ENCODE assay signal across 8 cellular contexts in the genomic region with DNA sequence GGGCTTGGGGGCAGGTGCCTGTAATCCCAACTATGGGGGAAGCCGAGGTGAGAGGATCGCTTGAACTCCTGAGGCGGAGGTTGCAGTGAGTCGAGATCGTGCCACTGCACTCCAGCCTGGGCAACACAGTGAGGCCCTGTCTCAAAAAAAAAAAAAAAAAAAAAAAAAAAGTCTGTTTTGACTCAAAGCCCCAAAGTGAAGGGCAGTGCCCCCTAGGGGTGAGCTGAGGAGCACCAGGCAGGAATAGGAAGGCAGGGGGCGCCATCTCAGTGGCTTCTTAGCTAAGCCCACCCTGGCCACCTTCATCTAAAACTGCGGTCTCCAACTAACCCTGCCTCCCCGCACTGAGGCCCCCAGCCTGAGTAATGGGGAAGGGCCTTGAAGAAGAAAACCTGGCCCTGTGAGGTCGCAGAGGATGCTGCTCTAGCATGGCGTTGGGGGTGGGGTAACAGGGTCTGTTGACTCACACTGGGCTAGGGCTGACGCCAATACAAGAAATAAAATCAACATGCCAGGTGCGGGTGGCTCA. TPM values are rescaled to one million over a fixed set of nuclear protein-coding genes. Genes with fewer than 3 reads are reported as not detected.
DNase-seq lines count a peak whose midpoint lies in the region; ATAC-seq, FAIRE-seq and TF ChIP-seq lines count a peak whose summit lies in the region.

No MANE protein-coding gene starts in this region.

- H3K36me3 Mint-ChIP-seq in natural killer cell treated with Interleukin-12 subunit alpha and Interleukin-12 subunit beta and Interleukin-15 and Interleukin-18, amount 100 ng/mL, for 72 hours, result no peaks in the 10 kb centered on the region

- POLR2A ChIA-PET in A673 (lab: Charles Lee; ENCODE audit: low non-redundant PET), result no interaction called here

- H3K27ac ChIP-seq in A673 (ENCODE audit: low read depth, low read length, poor library complexity, severe bottlenecking), result no peak overlapping the region

- no peaks in the 10 kb centered on the region for H3K36me3 ChIP-seq in A673 (ENCODE audit: insufficient read depth, low read length, poor library complexity, severe bottlenecking)

- no peaks in the 10 kb centered on the region for H3K9me3 Mint-ChIP-seq in natural killer cell treated with Interleukin-12 subunit alpha and Interleukin-12 subunit beta and Interleukin-15 and Interleukin-18, amount 100 ng/mL, for 72 hours

- H3K27ac Mint-ChIP-seq in natural killer cell treated with Interleukin-12 subunit alpha and Interleukin-12 subunit beta and Interleukin-15 and Interleukin-18, amount 100 ng/mL, for 72 hours, result no peak overlapping the region

- CTCF ChIA-PET in A673 (lab: Charles Lee), result interaction anchor here (0.6 to 1.0 kb wide), 15 partner anchors 8 to 1933 kb away, joined by 3 to 17 read pairs (median 5); a partner anchor contains a TSS

- ATAC-seq in natural killer cell treated with Interleukin-12 subunit alpha and Interleukin-12 subunit beta and Interleukin-15 and Interleukin-18, amount 100 ng/mL, for 72 hours, result peak; percentile 45 to 54
- ATAC-seq in left lobe of liver, result no peak
- ATAC-seq in GM21825 (IDR thresholded peaks at IDR 0.05; ENCODE audit: unreplicated experiment), result no peak
- no peak for ATAC-seq in HG03354 (IDR thresholded peaks at IDR 0.05; ENCODE audit: poor library complexity, severe bottlenecking, unreplicated experiment)

- H3K9me3 ChIP-seq in A673 (ENCODE audit: low read depth, low read length, poor library complexity, severe bottlenecking), result no peaks in the 10 kb centered on the region

- H3K4me1 ChIP-seq in A673 (ENCODE audit: insufficient read depth, low read length, poor library complexity, severe bottlenecking), result peaks cover 20% of the 10 kb centered on the region

- no TSS peak for BruUV-seq in A673 (replicated peaks; lab: Mats Ljungman, UMichigan)

- DNase-seq in A673 (ENCODE audit: low spot score) (peak; percentile 81), GM12892 (ENCODE audit: insufficient read length) (peak; percentile 46), SK-N-DZ (ENCODE audit: low spot score) (peak; percentile 37), cerebellar cortex (ENCODE audit: low spot score) (peak; percentile 43), left lobe of liver (ENCODE audit: low spot score) (no peak)
- DNase-seq in natural killer cell treated with Interleukin-12 subunit alpha and Interleukin-12 subunit beta and Interleukin-15 and Interleukin-18, amount 100 ng/mL, for 72 hours (ENCODE audit: low spot score), result no peak

- no peak for TF ChIP-seq POLR2A in GM12892 (IDR thresholded peaks at IDR 0.05; ENCODE audit: low read depth, low read length)

- peaks cover 5 to 7% of the 10 kb centered on the region in 2 donors for H3K27me3 Mint-ChIP-seq in natural killer cell treated with Interleukin-12 subunit alpha and Interleukin-12 subunit beta and Interleukin-15 and Interleukin-18, amount 100 ng/mL, for 72 hours

- TF ChIP-seq CTCF in A673 (conservative IDR thresholded peaks at IDR 0.05; ENCODE audit: low read depth, low read length), result peak; percentile 98

- no peak for FAIRE-seq in GM12892 (lab: Jason Lieb, UNC)

- no peaks in the 10 kb centered on the region for H3K27me3 ChIP-seq in A673 (replicated peaks; ENCODE audit: insufficient read depth, low read depth, low read length, poor library complexity)

- peaks cover 0 to 8% of the 10 kb centered on the region in 2 donors for H3K4me1 Mint-ChIP-seq in natural killer cell treated with Interleukin-12 subunit alpha and Interleukin-12 subunit beta and Interleukin-15 and Interleukin-18, amount 100 ng/mL, for 72 hours (ENCODE audit: low read depth in 2 of 2)

- H3K4me3 ChIP-seq in A673 (ENCODE audit: low read depth, low read length, poor library complexity, severe bottlenecking), result no peak overlapping the region

- no peak overlapping the region for H3K4me3 Mint-ChIP-seq in natural killer cell treated with Interleukin-12 subunit alpha and Interleukin-12 subunit beta and Interleukin-15 and Interleukin-18, amount 100 ng/mL, for 72 hours

- intact Hi-C loops in A673 (cut with micrococcal nuclease; ENCODE audit: unreplicated experiment), result no loop called here

RNA-seq across cellular contexts. Expression of a gene that starts 9.8 kb away (rescaled TPM):
- total RNA-seq in A673 (2021) (22.1 and 22.6 TPM in 2 replicates), left lobe of liver (2.7 TPM)
- polyA plus RNA-seq in GM12892 (2012; ENCODE audit: missing spikeins), result 0.45 TPM
- polyA plus RNA-seq in SK-N-DZ (2014; cell fraction: cytosol; rRNA removed), result 7.7 and 9.2 TPM in 2 replicates
- 9.1 and 12.6 TPM in 2 replicates for polyA plus RNA-seq in SK-N-DZ (2014; cell fraction: nucleus; rRNA removed)
- total RNA-seq in natural killer cell treated with Interleukin-12 subunit alpha and Interleukin-12 subunit beta and Interleukin-15 and Interleukin-18, amount 100 ng/mL, for 72 hours, result 1 to 10 TPM; 1.3 to 1.6 TPM

Comparison
In these comparisons a context has a peak if more than half of its experiments do, and no peak if none do; other contexts are left out.
1. DNase-seq: peak in A673 (single experiment), GM12892 (single experiment), SK-N-DZ (single experiment) and cerebellar cortex (single experiment); none in natural killer cell treated with Interleukin-12 subunit alpha and Interleukin-12 subunit beta and Interleukin-15 and Interleukin-18, amount 100 ng/mL, for 72 hours (single experiment) and left lobe of liver (single experiment).
2. ATAC-seq: peak in natural killer cell treated with Interleukin-12 subunit alpha and Interleukin-12 subunit beta and Interleukin-15 and Interleukin-18, amount 100 ng/mL, for 72 hours (2 of 2); none in left lobe of liver (single experiment), GM21825 (single experiment) and HG03354 (single experiment).